8 cellular contexts compared by ENCODE assay signal in the genomic region with DNA sequence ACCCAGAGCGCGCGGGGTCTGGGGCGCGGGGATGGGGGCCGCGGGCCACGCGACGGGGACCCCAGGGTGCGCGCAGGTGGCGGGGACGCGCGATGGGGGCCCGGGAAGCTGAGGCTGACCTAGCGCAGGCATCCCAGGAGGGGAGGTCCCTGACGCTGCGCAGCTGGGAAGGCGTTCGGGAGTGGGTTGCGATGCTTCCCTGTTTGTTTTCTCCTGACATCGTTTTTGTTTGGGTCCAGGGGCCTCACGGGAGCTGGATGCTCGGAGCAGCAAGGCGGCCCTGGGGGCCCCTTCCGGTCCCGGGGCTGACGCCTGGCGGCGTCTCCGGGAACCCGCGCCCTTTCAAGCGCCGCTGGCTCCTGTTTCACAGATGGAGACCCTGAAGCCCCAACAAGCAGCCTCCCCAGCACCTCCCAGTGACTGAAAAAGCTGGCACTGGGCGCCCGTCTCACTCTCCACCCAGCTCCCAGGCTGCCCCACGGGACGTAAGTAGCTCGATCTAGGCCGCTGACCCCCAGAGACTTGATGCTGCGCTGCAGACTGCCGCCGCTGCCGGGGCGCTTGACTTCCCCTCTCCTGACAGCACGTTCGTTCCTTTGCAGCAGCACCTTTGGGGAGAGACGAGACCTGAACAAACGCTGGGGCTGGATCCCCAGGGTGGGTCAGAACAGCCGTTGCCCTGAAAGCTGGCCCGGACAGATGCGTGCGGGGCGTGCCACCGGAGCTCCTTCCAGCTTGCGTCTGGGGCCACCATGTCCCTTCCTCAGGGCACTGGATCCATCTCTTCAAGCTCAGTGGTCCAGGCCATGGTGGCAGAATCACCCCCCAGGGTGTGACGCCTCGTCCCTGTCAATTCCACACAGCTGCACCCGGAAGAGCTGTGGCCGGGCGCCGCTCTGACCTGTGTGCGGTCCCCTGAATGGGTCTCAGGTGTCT. TPM values are rescaled to one million over a fixed set of nuclear protein-coding genes. Genes with fewer than 3 reads are reported as not detected.
DNase-seq lines count a peak whose midpoint lies in the region; ATAC-seq and TF ChIP-seq lines count a peak whose summit lies in the region.

No MANE protein-coding gene starts in this region.

- peak overlapping the region; percentile 63 for H3K9ac ChIP-seq in PC-3 (ENCODE audit: low read length)

- H3K4me1 ChIP-seq in PC-3 (ENCODE audit: insufficient read depth, low read length) = peaks cover 4% of the 10 kb centered on the region

- CTCF ChIA-PET in PC-3 (lab: Charles Lee) = interaction anchor here (0.6 kb wide), 1 partner anchor 370 kb away, joined by 3 read pairs; no protein-coding TSS in a partner anchor

- TF ChIP-seq CTCF in AG09319 (IDR thresholded peaks at IDR 0.05; ENCODE audit: low read depth, low read length) (peak; percentile 21), PC-3 (conservative IDR thresholded peaks at IDR 0.05; ENCODE audit: low read depth, low read length) (no peak), osteocyte (IDR thresholded peaks at IDR 0.05) (peak; percentile 24), type B pancreatic cell (conservative IDR thresholded peaks at IDR 0.05) (peak; percentile 61)

- H3K9me3 ChIP-seq in PC-3 (ENCODE audit: low read length) = no peaks in the 10 kb centered on the region

- no peaks in the 10 kb centered on the region for H3F3A ChIP-seq in PC-3 (ENCODE audit: low read length, unreplicated experiment)

- H3K27me3 Mint-ChIP-seq in osteocyte (ENCODE audit: unreplicated experiment) (no peaks in the 10 kb centered on the region), type B pancreatic cell (no peaks in the 10 kb centered on the region)

- H3K27ac ChIP-seq in PC-3 (ENCODE audit: low read length) = no peak overlapping the region

- peak overlapping the region; percentile 86 for H2AFZ ChIP-seq in PC-3 (ENCODE audit: low read length)

- intact Hi-C loops in PC-3 (cut with micrococcal nuclease) = loop anchor here (2.0 kb wide), 1 partner anchor 43 kb away; a partner anchor contains a TSS

- H3K4me3 ChIP-seq in PC-3 (ENCODE audit: low read length) = peak overlapping the region; percentile 83

- H3K4me3 Mint-ChIP-seq in osteocyte (ENCODE audit: unreplicated experiment) (peak overlapping the region; percentile 75), type B pancreatic cell (peak overlapping the region; percentile 82)

- H3K36me3 Mint-ChIP-seq in osteocyte (ENCODE audit: unreplicated experiment) = peaks cover 9% of the 10 kb centered on the region
- H3K36me3 Mint-ChIP-seq in type B pancreatic cell = no peaks in the 10 kb centered on the region

- no peaks in the 10 kb centered on the region for H4K20me1 ChIP-seq in PC-3 (ENCODE audit: low read length)

- no peaks in the 10 kb centered on the region for H3K79me2 ChIP-seq in PC-3 (ENCODE audit: low read length)

- peak overlapping the region; percentile 14 for H3K27ac Mint-ChIP-seq in osteocyte (ENCODE audit: unreplicated experiment)
- no peak overlapping the region for H3K27ac Mint-ChIP-seq in type B pancreatic cell

- H3K4me2 ChIP-seq in PC-3 (ENCODE audit: low read length) = peak overlapping the region; percentile 89

- no peaks in the 10 kb centered on the region for H3K9me2 ChIP-seq in PC-3 (replicated peaks; ENCODE audit: low read length)

- H3K4me1 Mint-ChIP-seq in osteocyte (ENCODE audit: unreplicated experiment) (peaks cover 10% of the 10 kb centered on the region), type B pancreatic cell (ENCODE audit: unreplicated experiment) (no peaks in the 10 kb centered on the region)

- no TSS peak for BruUV-seq in PC-3 (replicated peaks; lab: Mats Ljungman, UMichigan)

- H3K9me3 Mint-ChIP-seq in osteocyte (ENCODE audit: unreplicated experiment) (no peaks in the 10 kb centered on the region), type B pancreatic cell (no peaks in the 10 kb centered on the region)

- no peaks in the 10 kb centered on the region for H3K27me3 ChIP-seq in PC-3 (ENCODE audit: low read length)

- POLR2A ChIA-PET in PC-3 (lab: Charles Lee; ENCODE audit: unreplicated experiment) = interaction anchor here (0.6 kb wide), 1 partner anchor 253 kb away, joined by 4 read pairs; no protein-coding TSS in a partner anchor

- DNase-seq in AG09319 (ENCODE audit: extremely low read depth, low read depth) (no peak), PC-3 (peak; percentile 13), foreskin melanocyte (peak; percentile 24), osteocyte (ENCODE audit: extremely low spot score, unreplicated experiment) (peak; percentile 84), type B pancreatic cell (ENCODE audit: extremely low spot score, unreplicated experiment) (no peak)
- DNase-seq in activated T-helper 9 cell treated with anti-CD3 and anti-CD28 coated beads, Interleukin-2, amount 50 U/mL, for 16 hours (ENCODE audit: low read depth) = peak; percentile 28

- ATAC-seq in GM18867 (IDR thresholded peaks at IDR 0.05; ENCODE audit: unreplicated experiment) (peak; percentile 30), HG03103 (IDR thresholded peaks at IDR 0.05; ENCODE audit: low read depth, unreplicated experiment) (peak; percentile 34), PC-3 (peak; percentile 31)

- H3K36me3 ChIP-seq in PC-3 (ENCODE audit: low read depth, low read length) = no peaks in the 10 kb centered on the region

RNA-seq across cellular contexts. Expression of a gene that starts 0.6 kb away (rescaled TPM):
- 13.6 and 19.9 TPM in 2 replicates for total RNA-seq in PC-3 (2014; rRNA removed)
- total RNA-seq in osteocyte = 19.9 and 22.0 TPM in 2 replicates
- 17.0 and 24.0 TPM in 2 replicates for total RNA-seq in type B pancreatic cell (ENCODE audit: low replicate concordance)

RNA-seq across cellular contexts. Expression of a gene that starts 33.8 kb away (rescaled TPM):
- total RNA-seq in PC-3 (2014; rRNA removed) (9.7 and 15.9 TPM in 2 replicates), osteocyte (21.5 and 24.4 TPM in 2 replicates), type B pancreatic cell (ENCODE audit: low replicate concordance) (39.4 and 54.3 TPM in 2 replicates)

RNA-seq across cellular contexts. Expression of a gene that starts 42.0 kb away (rescaled TPM):
- total RNA-seq in PC-3 (2014; rRNA removed) (4.4 and 5.5 TPM in 2 replicates), osteocyte (56.2 and 63.8 TPM in 2 replicates), type B pancreatic cell (ENCODE audit: low replicate concordance) (59.8 and 72.4 TPM in 2 replicates)

Comparison
In these comparisons a context has a peak if more than half of its experiments do, and no peak if none do; other contexts are left out.
1. DNase-seq: peak in PC-3 (single experiment), activated T-helper 9 cell treated with anti-CD3 and anti-CD28 coated beads, Interleukin-2, amount 50 U/mL, for 16 hours (single experiment), foreskin melanocyte (single experiment) and osteocyte (single experiment); none in AG09319 (single experiment) and type B pancreatic cell (single experiment).
2. Peak in every context shown above with its lines, with median percentiles within 50 percentile points of each other: ATAC-seq.